In genomic region chr6:82283771-82284420, GRCh38 we compare ENCODE assay signal across 1 cellular context.
TF ChIP-seq lines count a peak whose summit lies in the region.

No MANE protein-coding gene starts in this region.

TF ChIP-seq in GM23338, 12 proteins besides CTCF, POLR2A, EP300 and RAD21 (continued from another document):
- TF ChIP-seq EZH2phosphoT487 (IDR thresholded peaks at IDR 0.05; ENCODE audit: unreplicated experiment): no peak
- no peak for TF ChIP-seq ZNF114 (CRISPR knock-in tag; IDR thresholded peaks at IDR 0.05)
- TF ChIP-seq ZNF331 (CRISPR knock-in tag; IDR thresholded peaks at IDR 0.05; ENCODE audit: low read depth): no peak
- TF ChIP-seq JUNB (IDR thresholded peaks at IDR 0.05; ENCODE audit: unreplicated experiment): no peak
- TF ChIP-seq, protein P1, sequence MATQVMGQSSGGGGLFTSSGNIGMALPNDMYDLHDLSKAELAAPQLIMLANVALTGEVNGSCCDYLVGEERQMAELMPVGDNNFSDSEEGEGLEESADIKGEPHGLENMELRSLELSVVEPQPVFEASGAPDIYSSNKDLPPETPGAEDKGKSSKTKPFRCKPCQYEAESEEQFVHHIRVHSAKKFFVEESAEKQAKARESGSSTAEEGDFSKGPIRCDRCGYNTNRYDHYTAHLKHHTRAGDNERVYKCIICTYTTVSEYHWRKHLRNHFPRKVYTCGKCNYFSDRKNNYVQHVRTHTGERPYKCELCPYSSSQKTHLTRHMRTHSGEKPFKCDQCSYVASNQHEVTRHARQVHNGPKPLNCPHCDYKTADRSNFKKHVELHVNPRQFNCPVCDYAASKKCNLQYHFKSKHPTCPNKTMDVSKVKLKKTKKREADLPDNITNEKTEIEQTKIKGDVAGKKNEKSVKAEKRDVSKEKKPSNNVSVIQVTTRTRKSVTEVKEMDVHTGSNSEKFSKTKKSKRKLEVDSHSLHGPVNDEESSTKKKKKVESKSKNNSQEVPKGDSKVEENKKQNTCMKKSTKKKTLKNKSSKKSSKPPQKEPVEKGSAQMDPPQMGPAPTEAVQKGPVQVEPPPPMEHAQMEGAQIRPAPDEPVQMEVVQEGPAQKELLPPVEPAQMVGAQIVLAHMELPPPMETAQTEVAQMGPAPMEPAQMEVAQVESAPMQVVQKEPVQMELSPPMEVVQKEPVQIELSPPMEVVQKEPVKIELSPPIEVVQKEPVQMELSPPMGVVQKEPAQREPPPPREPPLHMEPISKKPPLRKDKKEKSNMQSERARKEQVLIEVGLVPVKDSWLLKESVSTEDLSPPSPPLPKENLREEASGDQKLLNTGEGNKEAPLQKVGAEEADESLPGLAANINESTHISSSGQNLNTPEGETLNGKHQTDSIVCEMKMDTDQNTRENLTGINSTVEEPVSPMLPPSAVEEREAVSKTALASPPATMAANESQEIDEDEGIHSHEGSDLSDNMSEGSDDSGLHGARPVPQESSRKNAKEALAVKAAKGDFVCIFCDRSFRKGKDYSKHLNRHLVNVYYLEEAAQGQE (IDR thresholded peaks at IDR 0.05; ENCODE audit: unreplicated experiment): no peak
- TF ChIP-seq POLR2AphosphoS5 (IDR thresholded peaks at IDR 0.05; ENCODE audit: low read depth): no peak
- TF ChIP-seq ETS1 (IDR thresholded peaks at IDR 0.05): no peak
- no peak for TF ChIP-seq STAT1 (IDR thresholded peaks at IDR 0.05; ENCODE audit: unreplicated experiment)
- TF ChIP-seq CREB1 (CRISPR knock-in tag; IDR thresholded peaks at IDR 0.05; ENCODE audit: low read depth): no peak
